In genomic region chr6:136073216-136073615, GRCh38 we compare ENCODE assay signal across 24 cellular contexts.
DNase-seq lines count a peak whose midpoint lies in the region; ATAC-seq, FAIRE-seq and TF ChIP-seq lines count a peak whose summit lies in the region.
"Had no signal": no experiment of that assay in that cellular context is flagged by ENCODE, and none has a peak within 500 bp of the region (broad histone marks: within the 10 kb centered on the region; RNA-seq: fewer than 3 reads in every experiment).

No MANE protein-coding gene starts in this region.

- H3K4me1 Mint-ChIP-seq in astrocyte (ENCODE audit: low read depth, unreplicated experiment), result peaks cover 11% of the 10 kb centered on the region

- peak in 1 of 4 donors; percentile 33 for ATAC-seq in heart left ventricle
- no peak for ATAC-seq in left ventricle myocardium superior
- ATAC-seq in HCT116, result no peak
- ATAC-seq in right cardiac atrium, result no peak
- ATAC-seq: CD8-positive, alpha-beta T cell had no signal

- no peaks in the 10 kb centered on the region for H3K36me3 ChIP-seq in heart left ventricle
- H3K36me3 ChIP-seq in HCT116 (ENCODE audit: control insufficient read depth in 1 of 2, insufficient read depth in 2 of 2, low read length in 2 of 2), result no peaks in the 10 kb centered on the region
- no peaks in the 10 kb centered on the region for H3K36me3 ChIP-seq in astrocyte (ENCODE audit: insufficient read depth, low read length)

- no peak overlapping the region for H3K4me3 ChIP-seq in heart left ventricle
- no peak overlapping the region for H3K4me3 ChIP-seq in HCT116 (replicated peaks in 1 of 2; ENCODE audit: low read depth in 1 of 2, low read length in 2 of 2)
- no peak overlapping the region for H3K4me3 ChIP-seq in astrocyte (ENCODE audit: insufficient read depth, low read depth, low read length)
- H3K4me3 ChIP-seq in right cardiac atrium (ENCODE audit: low read length), result no peak overlapping the region

- peak; percentile 47 for FAIRE-seq in astrocyte (lab: Jason Lieb, UNC)
- FAIRE-seq: G401.6, GM12892 had no signal

- peaks cover 0 to 3% (median 0%) of the 10 kb centered on the region in 12 donors for H3K9me3 ChIP-seq in heart left ventricle
- H3K9me3 ChIP-seq in HCT116 (ENCODE audit: control insufficient read depth in 1 of 2, insufficient read depth in 1 of 2, low read depth in 1 of 2, low read length in 2 of 2), result no peaks in the 10 kb centered on the region
- H3K9me3 ChIP-seq in astrocyte (ENCODE audit: insufficient read depth, low read depth, low read length), result no peaks in the 10 kb centered on the region
- H3K9me3 ChIP-seq in right cardiac atrium (ENCODE audit: control insufficient read depth, low read length), result no peaks in the 10 kb centered on the region

- 81 to 85% (median 84%) methylated on average over 5 of the region's 5 CpGs for WGBS in heart left ventricle, 4 donors
- 89% methylated on average over 5 of the region's 5 CpGs for WGBS in right cardiac atrium

- TF ChIP-seq CTCF in heart left ventricle (IDR thresholded peaks at IDR 0.05) (no peak), HCT116 (IDR thresholded peaks at IDR 0.05 in 2 of 3, conservative IDR thresholded peaks at IDR 0.05 in 1 of 3; ENCODE audit: borderline replicate concordance in 1 of 3, insufficient read depth in 1 of 3, low read depth in 2 of 3, low read length in 2 of 3) (no peak), astrocyte (IDR thresholded peaks at IDR 0.05; ENCODE audit: insufficient read depth, low read depth, low read length) (no peak)

- H3K9me2 ChIP-seq in HCT116 (ENCODE audit: insufficient read depth), result no peaks in the 10 kb centered on the region

- RAD21 ChIA-PET in HCT116 (lab: Charles Lee; ENCODE audit: low non-redundant PET in 1 of 2, low total read pairs in 2 of 2, uncharacterized antibody in 2 of 2, unreplicated experiment in 2 of 2), result no interaction called here

- BruUV-seq in HCT116 (replicated peaks; lab: Mats Ljungman, UMichigan), result no TSS peak

- no peak overlapping the region for H3K4me2 ChIP-seq in HCT116 (ENCODE audit: low read length)
- no peak overlapping the region for H3K4me2 ChIP-seq in astrocyte (ENCODE audit: low read length)

- H2AFZ ChIP-seq in HCT116 (ENCODE audit: low read depth, low read length, poor library complexity, severe bottlenecking), result peak overlapping the region; percentile 14
- H2AFZ ChIP-seq in astrocyte (ENCODE audit: low read depth, low read length), result no peak overlapping the region

- H3K4me3 Mint-ChIP-seq in astrocyte (ENCODE audit: unreplicated experiment), result no peak overlapping the region
- H3K4me3 Mint-ChIP-seq: CD8-positive, alpha-beta T cell had no signal

- TF ChIP-seq RAD21 in HCT116 (IDR thresholded peaks at IDR 0.05; ENCODE audit: low read depth), result no peak

- H3K9me3 Mint-ChIP-seq in astrocyte (ENCODE audit: unreplicated experiment), result no peaks in the 10 kb centered on the region
- H3K9me3 Mint-ChIP-seq: CD8-positive, alpha-beta T cell had no signal

- no peak overlapping the region for H3K27ac Mint-ChIP-seq in astrocyte (ENCODE audit: unreplicated experiment)
- H3K27ac Mint-ChIP-seq: CD8-positive, alpha-beta T cell had no signal

- CTCF ChIA-PET in HCT116 (lab: Charles Lee), result no interaction called here

- POLR2A ChIA-PET in HCT116 (lab: Charles Lee), result no interaction called here

- H4K20me1 ChIP-seq in HCT116 (ENCODE audit: insufficient read depth), result no peaks in the 10 kb centered on the region
- H4K20me1 ChIP-seq in astrocyte (ENCODE audit: insufficient read depth, low read length), result no peaks in the 10 kb centered on the region

- no peak for TF ChIP-seq POLR2A in heart left ventricle (IDR thresholded peaks at IDR 0.05)
- no peak for TF ChIP-seq POLR2A in HCT116 (IDR thresholded peaks at IDR 0.05; ENCODE audit: borderline replicate concordance, extremely low read depth, insufficient read depth, insufficient read length)

- H3K79me2 ChIP-seq in HCT116 (ENCODE audit: insufficient read depth, low read length), result no peaks in the 10 kb centered on the region
- no peaks in the 10 kb centered on the region for H3K79me2 ChIP-seq in astrocyte (ENCODE audit: insufficient read depth, low read length)

- no peak overlapping the region for H3K9ac ChIP-seq in HCT116 (ENCODE audit: low read length)
- no peak overlapping the region for H3K9ac ChIP-seq in astrocyte (ENCODE audit: low read length)

- H3K27me3 ChIP-seq in heart left ventricle (no peaks in the 10 kb centered on the region), HCT116 (ENCODE audit: insufficient read depth, low read length) (no peaks in the 10 kb centered on the region), astrocyte (ENCODE audit: insufficient read depth, low read length) (no peaks in the 10 kb centered on the region), right cardiac atrium (ENCODE audit: control insufficient read depth, insufficient read depth) (no peaks in the 10 kb centered on the region)

- DNase-seq in heart left ventricle, result no peak
- no peak for DNase-seq in left ventricle myocardium superior
- no peak for DNase-seq in HCT116 (ENCODE audit: low read depth, low spot score)
- DNase-seq in astrocyte (ENCODE audit: low read depth), result peak; percentile 21
- DNase-seq in right cardiac atrium, result no peak
- DNase-seq in putamen (ENCODE audit: low spot score), result no peak
- DNase-seq in activated CD8-positive, alpha-beta memory T cell treated with anti-CD3 and anti-CD28 coated beads, Interleukin-2, amount 50 U/mL, for 48 hours, result no peak
- DNase-seq in NCI-H82 treated with DMSO at 0.1 percent for 48 hours (lab: John Stamatoyannopoulos, UW; ENCODE audit: unreplicated experiment), result no peak
- DNase-seq: 8988T; AML-193; C1 segment of cervical spinal cord; CD8-positive, alpha-beta T cell; DND-41; H7; KG1; MV-4-11; NCI-H1105 treated with DMSO at 0.1 percent for 48 hours; NCI-H2029 treated with DMSO at 0.1 percent for 48 hours; NCI-H226; NCI-H510A treated with DMSO at 0.1 percent for 48 hours; NCI-H748 treated with DMSO at 0.1 percent for 48 hours; NK-92 treated with Interleukin-12 subunit alpha and Interleukin-12 subunit beta, amount 100 ng/mL, for 24 hours had no signal

- H3K27ac ChIP-seq in heart left ventricle, result peak overlapping the region in 9 of 12 donors; percentile 4 to 80 (median 57)
- H3K27ac ChIP-seq in HCT116 (ENCODE audit: low read depth, low read length), result no peak overlapping the region
- no peak overlapping the region for H3K27ac ChIP-seq in astrocyte (ENCODE audit: low read depth, low read length)
- H3K27ac ChIP-seq in right cardiac atrium (ENCODE audit: low read length), result peak overlapping the region; percentile 33

- no peaks in the 10 kb centered on the region for H3K27me3 Mint-ChIP-seq in astrocyte (ENCODE audit: low read depth, unreplicated experiment)

- no peaks in the 10 kb centered on the region for H3K36me3 Mint-ChIP-seq in astrocyte (ENCODE audit: low read depth, unreplicated experiment)
- H3K36me3 Mint-ChIP-seq: CD8-positive, alpha-beta T cell had no signal

- H3K4me1 ChIP-seq in heart left ventricle (peaks cover 0 to 61% (median 16%) of the 10 kb centered on the region in 12 donors), HCT116 (ENCODE audit: control insufficient read depth in 1 of 2, insufficient read depth in 2 of 2, low read length in 2 of 2) (peaks cover 14 to 17% of the 10 kb centered on the region in 2 experiments), astrocyte (ENCODE audit: insufficient read depth, low read length) (peaks cover 14% of the 10 kb centered on the region), right cardiac atrium (ENCODE audit: control insufficient read depth, insufficient read depth, low read length) (peaks cover 6% of the 10 kb centered on the region)

- intact Hi-C loops in heart left ventricle (cut with DNase I), result no loop called here
- intact Hi-C loops in left ventricle myocardium superior (cut with micrococcal nuclease), result no loop called here
- intact Hi-C loops in HCT116 (cut with micrococcal nuclease), result no loop called here
- intact Hi-C loops in right cardiac atrium (cut with DNase I), result no loop called here

TF ChIP-seq in HCT116, 20 proteins besides CTCF, POLR2A, EP300 and RAD21:
- TF ChIP-seq ZNF274 (IDR thresholded peaks at IDR 0.05; ENCODE audit: low read depth, low read length), result no peak
- no peak for TF ChIP-seq ATF3 (IDR thresholded peaks at IDR 0.05)
- no peak for TF ChIP-seq CBX3 (IDR thresholded peaks at IDR 0.05; ENCODE audit: low read depth)
- TF ChIP-seq CEBPB (IDR thresholded peaks at IDR 0.05; ENCODE audit: low read depth), result no peak
- no peak for TF ChIP-seq SRF (IDR thresholded peaks at IDR 0.05; ENCODE audit: low read depth)
- TF ChIP-seq EZH2phosphoT487 (IDR thresholded peaks at IDR 0.05; ENCODE audit: borderline replicate concordance), result no peak
- TF ChIP-seq YY1 (IDR thresholded peaks at IDR 0.05; ENCODE audit: extremely low read depth, insufficient replicate concordance, low read depth, low read length), result no peak
- no peak for TF ChIP-seq FOSL1 (IDR thresholded peaks at IDR 0.05; ENCODE audit: low read depth)
- TF ChIP-seq SP1 (IDR thresholded peaks at IDR 0.05; ENCODE audit: low read depth), result no peak

Comparison
In these comparisons a context has a peak if more than half of its experiments do, and no peak if none do; other contexts are left out.
1. H3K27ac ChIP-seq: peak in heart left ventricle (9 of 12) and right cardiac atrium (single experiment); none in HCT116 (single experiment) and astrocyte (single experiment).